11 cellular contexts compared by ENCODE assay signal in genomic region chr1:200866521-200866920, GRCh38. TPM values are rescaled to one million over a fixed set of nuclear protein-coding genes. Genes with fewer than 3 reads are reported as not detected.
DNase-seq lines count a peak whose midpoint lies in the region; ATAC-seq, FAIRE-seq and TF ChIP-seq lines count a peak whose summit lies in the region.
"Had no signal": no experiment of that assay in that cellular context is flagged by ENCODE, and none has a peak within 500 bp of the region (broad histone marks: within the 10 kb centered on the region; RNA-seq: fewer than 3 reads in every experiment).

No MANE protein-coding gene starts in this region.

- peak overlapping the region; percentile 48 for H3K4me3 Mint-ChIP-seq in natural killer cell treated with Interleukin-12 subunit alpha and Interleukin-12 subunit beta and Interleukin-15 and Interleukin-18, amount 100 ng/mL, for 72 hours
- H3K4me3 Mint-ChIP-seq in natural killer cell (no peak overlapping the region), WTC11 (no peak overlapping the region)

- no peaks in the 10 kb centered on the region for H3K9me3 Mint-ChIP-seq in natural killer cell treated with Interleukin-12 subunit alpha and Interleukin-12 subunit beta and Interleukin-15 and Interleukin-18, amount 100 ng/mL, for 72 hours
- H3K9me3 Mint-ChIP-seq in natural killer cell (no peaks in the 10 kb centered on the region), WTC11 (no peaks in the 10 kb centered on the region)

- peak; percentile 71 to 83 for ATAC-seq in natural killer cell treated with Interleukin-12 subunit alpha and Interleukin-12 subunit beta and Interleukin-15 and Interleukin-18, amount 100 ng/mL, for 72 hours
- no peak for ATAC-seq in natural killer cell
- ATAC-seq in HG02852 (IDR thresholded peaks at IDR 0.05; ENCODE audit: unreplicated experiment): peak; percentile 81
- ATAC-seq in WTC11: peak; percentile 22; the same call in 1 of the 2 replicates

- no peak overlapping the region for H3K27ac Mint-ChIP-seq in natural killer cell treated with Interleukin-12 subunit alpha and Interleukin-12 subunit beta and Interleukin-15 and Interleukin-18, amount 100 ng/mL, for 72 hours
- H3K27ac Mint-ChIP-seq in natural killer cell (no peak overlapping the region), WTC11 (no peak overlapping the region)

- TF ChIP-seq CTCF in natural killer cell (IDR thresholded peaks at IDR 0.05) (no peak), WTC11 (IDR thresholded peaks at IDR 0.05) (no peak), tibial artery (IDR thresholded peaks at IDR 0.05) (no peak)

- no peak overlapping the region for H3K4me3 ChIP-seq in tibial artery
- H3K4me3 ChIP-seq: SK-N-MC had no signal

- H3K36me3 ChIP-seq in tibial artery: peaks cover 8 to 14% (median 13%) of the 10 kb centered on the region in 3 donors

- H3K9me3 ChIP-seq in tibial artery: no peaks in the 10 kb centered on the region

- H3K27ac ChIP-seq in tibial artery: no peak overlapping the region
- H3K27ac ChIP-seq: SK-N-MC had no signal

- H3K4me1 Mint-ChIP-seq in natural killer cell treated with Interleukin-12 subunit alpha and Interleukin-12 subunit beta and Interleukin-15 and Interleukin-18, amount 100 ng/mL, for 72 hours (ENCODE audit: low read depth in 2 of 2): peaks cover 45 to 50% of the 10 kb centered on the region in 2 donors
- H3K4me1 Mint-ChIP-seq in natural killer cell: peaks cover 30 to 45% of the 10 kb centered on the region in 2 donors
- H3K4me1 Mint-ChIP-seq in WTC11: peaks cover 4% of the 10 kb centered on the region; the same call in 1 of the 2 replicates

- H3K27me3 Mint-ChIP-seq in natural killer cell treated with Interleukin-12 subunit alpha and Interleukin-12 subunit beta and Interleukin-15 and Interleukin-18, amount 100 ng/mL, for 72 hours: peaks cover 4 to 9% of the 10 kb centered on the region in 2 donors
- no peaks in the 10 kb centered on the region for H3K27me3 Mint-ChIP-seq in natural killer cell (ENCODE audit: low read depth in 2 of 2)
- peaks cover 5% of the 10 kb centered on the region for H3K27me3 Mint-ChIP-seq in WTC11 (ENCODE audit: low read depth)

- FAIRE-seq in urothelium cell line (lab: Jason Lieb, UNC): peak; percentile 5
- FAIRE-seq: endometrium had no signal

- POLR2A ChIA-PET in WTC11 (lab: Charles Lee): interaction anchor here (1.2 kb wide), 1 partner anchor 25 kb away, joined by 3 read pairs; no protein-coding TSS in a partner anchor

- CTCF ChIA-PET in WTC11 (lab: Charles Lee): interaction anchor here (1.0 to 1.4 kb wide), 4 partner anchors 25 to 331 kb away, joined by 3 to 5 read pairs (median 4); no protein-coding TSS in a partner anchor

- intact Hi-C loops in natural killer cell (cut with micrococcal nuclease): no loop called here
- intact Hi-C loops in tibial artery (cut with DNase I; ENCODE audit: low total_unique reads): no loop called here

- peaks cover 0 to 7% (median 2%) of the 10 kb centered on the region in 4 donors for H3K4me1 ChIP-seq in tibial artery

- no peak for DNase-seq in natural killer cell treated with Interleukin-12 subunit alpha and Interleukin-12 subunit beta and Interleukin-15 and Interleukin-18, amount 100 ng/mL, for 72 hours (ENCODE audit: low spot score)
- DNase-seq in natural killer cell (no peak), WTC11 (ENCODE audit: low spot score) (no peak), urothelium cell line (ENCODE audit: low spot score) (no peak), OCI-M1 (lab: John Stamatoyannopoulos, UW) (no peak), AML-193 (lab: John Stamatoyannopoulos, UW) (no peak), tibial artery (no peak)
- DNase-seq: occipital lobe had no signal

- peaks cover 0 to 27% of the 10 kb centered on the region in 2 donors for H3K27me3 ChIP-seq in tibial artery

- H3K36me3 Mint-ChIP-seq in natural killer cell treated with Interleukin-12 subunit alpha and Interleukin-12 subunit beta and Interleukin-15 and Interleukin-18, amount 100 ng/mL, for 72 hours: no peaks in the 10 kb centered on the region
- no peaks in the 10 kb centered on the region for H3K36me3 Mint-ChIP-seq in natural killer cell
- 0 out of 2 replicates have a peak, but pooled peaks cover 4% of the 10 kb centered on the region for H3K36me3 Mint-ChIP-seq in WTC11

TF ChIP-seq in WTC11, 78 proteins besides CTCF, POLR2A, EP300 and RAD21 (continues in another document):
- TF ChIP-seq, protein P1, sequence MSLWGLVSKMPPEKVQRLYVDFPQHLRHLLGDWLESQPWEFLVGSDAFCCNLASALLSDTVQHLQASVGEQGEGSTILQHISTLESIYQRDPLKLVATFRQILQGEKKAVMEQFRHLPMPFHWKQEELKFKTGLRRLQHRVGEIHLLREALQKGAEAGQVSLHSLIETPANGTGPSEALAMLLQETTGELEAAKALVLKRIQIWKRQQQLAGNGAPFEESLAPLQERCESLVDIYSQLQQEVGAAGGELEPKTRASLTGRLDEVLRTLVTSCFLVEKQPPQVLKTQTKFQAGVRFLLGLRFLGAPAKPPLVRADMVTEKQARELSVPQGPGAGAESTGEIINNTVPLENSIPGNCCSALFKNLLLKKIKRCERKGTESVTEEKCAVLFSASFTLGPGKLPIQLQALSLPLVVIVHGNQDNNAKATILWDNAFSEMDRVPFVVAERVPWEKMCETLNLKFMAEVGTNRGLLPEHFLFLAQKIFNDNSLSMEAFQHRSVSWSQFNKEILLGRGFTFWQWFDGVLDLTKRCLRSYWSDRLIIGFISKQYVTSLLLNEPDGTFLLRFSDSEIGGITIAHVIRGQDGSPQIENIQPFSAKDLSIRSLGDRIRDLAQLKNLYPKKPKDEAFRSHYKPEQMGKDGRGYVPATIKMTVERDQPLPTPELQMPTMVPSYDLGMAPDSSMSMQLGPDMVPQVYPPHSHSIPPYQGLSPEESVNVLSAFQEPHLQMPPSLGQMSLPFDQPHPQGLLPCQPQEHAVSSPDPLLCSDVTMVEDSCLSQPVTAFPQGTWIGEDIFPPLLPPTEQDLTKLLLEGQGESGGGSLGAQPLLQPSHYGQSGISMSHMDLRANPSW (CRISPR knock-in tag; conservative IDR thresholded peaks at IDR 0.05; ENCODE audit: low read depth): no peak
- TF ChIP-seq TEAD4 (CRISPR knock-in tag; IDR thresholded peaks at IDR 0.05): no peak
- no peak for TF ChIP-seq ESRRA (CRISPR knock-in tag; IDR thresholded peaks at IDR 0.05; ENCODE audit: borderline replicate concordance)
- TF ChIP-seq SOX15 (CRISPR knock-in tag; IDR thresholded peaks at IDR 0.05): no peak
- no peak for TF ChIP-seq CREB1 (CRISPR knock-in tag; IDR thresholded peaks at IDR 0.05)
- TF ChIP-seq ARID4B (CRISPR knock-in tag; IDR thresholded peaks at IDR 0.05; ENCODE audit: borderline replicate concordance): no peak
- TF ChIP-seq, protein P2, sequence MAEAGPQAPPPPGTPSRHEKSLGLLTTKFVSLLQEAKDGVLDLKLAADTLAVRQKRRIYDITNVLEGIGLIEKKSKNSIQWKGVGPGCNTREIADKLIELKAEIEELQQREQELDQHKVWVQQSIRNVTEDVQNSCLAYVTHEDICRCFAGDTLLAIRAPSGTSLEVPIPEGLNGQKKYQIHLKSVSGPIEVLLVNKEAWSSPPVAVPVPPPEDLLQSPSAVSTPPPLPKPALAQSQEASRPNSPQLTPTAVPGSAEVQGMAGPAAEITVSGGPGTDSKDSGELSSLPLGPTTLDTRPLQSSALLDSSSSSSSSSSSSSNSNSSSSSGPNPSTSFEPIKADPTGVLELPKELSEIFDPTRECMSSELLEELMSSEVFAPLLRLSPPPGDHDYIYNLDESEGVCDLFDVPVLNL (CRISPR knock-in tag; IDR thresholded peaks at IDR 0.05; ENCODE audit: borderline replicate concordance, low read depth): no peak
- TF ChIP-seq OVOL2 (CRISPR knock-in tag; IDR thresholded peaks at IDR 0.05; ENCODE audit: borderline replicate concordance): no peak

RNA-seq across cellular contexts. Expression of gene GPR25, which starts 6.3 kb away (rescaled TPM):
- total RNA-seq in natural killer cell treated with Interleukin-12 subunit alpha and Interleukin-12 subunit beta and Interleukin-15 and Interleukin-18, amount 100 ng/mL, for 72 hours: not detected
- total RNA-seq in natural killer cell (1 to 10 TPM; 2.1 to 9.4 (median 2.7) TPM), WTC11 (2021) (0.14 to 0.16 TPM in 2 of 3 replicates, not detected in the other)
- total RNA-seq: occipital lobe had no signal

RNA-seq across cellular contexts. Expression of gene INAVA, which starts 28.2 kb away (rescaled TPM):
- under 1 TPM; 0.25 to 0.86 TPM for total RNA-seq in natural killer cell treated with Interleukin-12 subunit alpha and Interleukin-12 subunit beta and Interleukin-15 and Interleukin-18, amount 100 ng/mL, for 72 hours
- total RNA-seq in natural killer cell (under 1 TPM in 2 of 3 donors, not detected in 1; 0.13 to 0.18 TPM), WTC11 (2021) (41.2 to 47.9 TPM (median 47.6 TPM) in 3 replicates)

Comparison
In these comparisons a context has a peak if more than half of its experiments do, and no peak if none do; other contexts are left out.
1. ATAC-seq: peak in natural killer cell treated with Interleukin-12 subunit alpha and Interleukin-12 subunit beta and Interleukin-15 and Interleukin-18, amount 100 ng/mL, for 72 hours (2 of 2), HG02852 (single experiment) and WTC11 (single experiment); none in natural killer cell (0 of 3).
2. RNA of gene INAVA, which starts 28.2 kb away (total RNA-seq): 41.2 to 47.9 TPM in WTC11; 0.25 to 0.86 TPM in natural killer cell treated with Interleukin-12 subunit alpha and Interleukin-12 subunit beta and Interleukin-15 and Interleukin-18, amount 100 ng/mL, for 72 hours and 0.13 to 0.18 TPM in natural killer cell; every median in the first group is over 10 times any median in the second.